1 cellular context compared by ENCODE assay signal in genomic region chr7:140924019-140924820, GRCh38.
TF ChIP-seq lines count a peak whose summit lies in the region.

No MANE protein-coding gene starts in this region.

TF ChIP-seq in HepG2, 621 proteins besides CTCF, POLR2A, EP300 and RAD21 (continued from another document and continues in another):
- peak; percentile 76; the same call in 1 of the 2 replicates for TF ChIP-seq MXD3 (CRISPR knock-in tag; IDR thresholded peaks at IDR 0.05)
- peak; percentile 65 for TF ChIP-seq RBM39 (IDR thresholded peaks at IDR 0.05; ENCODE audit: low read depth, low read length, poor library complexity, severe bottlenecking)
- TF ChIP-seq SATB2 (CRISPR knock-in tag; IDR thresholded peaks at IDR 0.05): no peak
- no peak for TF ChIP-seq ZBTB3 (CRISPR knock-in tag; IDR thresholded peaks at IDR 0.05; ENCODE audit: borderline replicate concordance, low read depth)
- no peak; the same call in 1 of the 2 replicates for TF ChIP-seq THAP8 (CRISPR knock-in tag; IDR thresholded peaks at IDR 0.05; ENCODE audit: borderline replicate concordance)
- TF ChIP-seq RARA (CRISPR knock-in tag; IDR thresholded peaks at IDR 0.05): peak; percentile 18; the same call in 1 of the 2 replicates
- no peak for TF ChIP-seq ELF3 (CRISPR knock-in tag; IDR thresholded peaks at IDR 0.05)
- no peak for TF ChIP-seq TMF1 (CRISPR knock-in tag; IDR thresholded peaks at IDR 0.05; ENCODE audit: low read depth)
- TF ChIP-seq MZF1 (CRISPR knock-in tag; IDR thresholded peaks at IDR 0.05; ENCODE audit: borderline replicate concordance): no peak
- peak; percentile 57 for TF ChIP-seq RXRA (CRISPR knock-in tag; IDR thresholded peaks at IDR 0.05)
- TF ChIP-seq KAT2B (IDR thresholded peaks at IDR 0.05; ENCODE audit: borderline replicate concordance, low read depth, low read length): no peak
- no peak for TF ChIP-seq BRF2 (CRISPR knock-in tag; IDR thresholded peaks at IDR 0.05)
- peak; percentile 59; the same call in 1 of the 2 replicates for TF ChIP-seq TARDBP (CRISPR knock-in tag; IDR thresholded peaks at IDR 0.05)
- TF ChIP-seq HIVEP1 (CRISPR knock-in tag; IDR thresholded peaks at IDR 0.05): peak; percentile 66
- TF ChIP-seq SALL1 (CRISPR knock-in tag; IDR thresholded peaks at IDR 0.05): peak; percentile 75
- TF ChIP-seq ZNF552 (CRISPR knock-in tag; IDR thresholded peaks at IDR 0.05; ENCODE audit: borderline replicate concordance): no peak
- no peak for TF ChIP-seq ONECUT2 (CRISPR knock-in tag; IDR thresholded peaks at IDR 0.05)
- TF ChIP-seq NAIF1 (CRISPR knock-in tag; IDR thresholded peaks at IDR 0.05; ENCODE audit: borderline replicate concordance): no peak
- 0 out of 2 replicates have a peak, but pooled peaks have one; percentile 22 for TF ChIP-seq ZNF441 (CRISPR knock-in tag; IDR thresholded peaks at IDR 0.05; ENCODE audit: borderline replicate concordance)
- no peak for TF ChIP-seq ZNF775 (CRISPR knock-in tag; IDR thresholded peaks at IDR 0.05; ENCODE audit: borderline replicate concordance)
- no peak for TF ChIP-seq ZSCAN29 (CRISPR knock-in tag; conservative IDR thresholded peaks at IDR 0.05)
- 0 out of 2 replicates have a peak, but pooled peaks have one; percentile 41 for TF ChIP-seq POGK (CRISPR knock-in tag; conservative IDR thresholded peaks at IDR 0.05)
- peak; percentile 78 for TF ChIP-seq AGO2 (optimal IDR thresholded peaks at IDR 0.05; ENCODE audit: low read depth, low read length)
- TF ChIP-seq IRF9 (CRISPR knock-in tag; IDR thresholded peaks at IDR 0.05; ENCODE audit: borderline replicate concordance): no peak
- 0 out of 2 replicates have a peak, but pooled peaks have one; percentile 51 for TF ChIP-seq ZNF33B (CRISPR knock-in tag; IDR thresholded peaks at IDR 0.05)
- TF ChIP-seq NBN (conservative IDR thresholded peaks at IDR 0.05): no peak
- TF ChIP-seq DZIP1 (CRISPR knock-in tag; IDR thresholded peaks at IDR 0.05): no peak
- no peak for TF ChIP-seq PHB2 (IDR thresholded peaks at IDR 0.05; ENCODE audit: partially characterized antibody)
- TF ChIP-seq MTERF4 (CRISPR knock-in tag; IDR thresholded peaks at IDR 0.05): no peak
- TF ChIP-seq HOXA9 (CRISPR knock-in tag; IDR thresholded peaks at IDR 0.05; ENCODE audit: borderline replicate concordance): no peak
- no peak for TF ChIP-seq TEF (CRISPR knock-in tag; IDR thresholded peaks at IDR 0.05)
- TF ChIP-seq JDP2 (CRISPR knock-in tag; IDR thresholded peaks at IDR 0.05; ENCODE audit: borderline replicate concordance): no peak; the same call in 1 of the 2 replicates
- TF ChIP-seq ZSCAN21 (CRISPR knock-in tag; IDR thresholded peaks at IDR 0.05; ENCODE audit: borderline replicate concordance): peak; percentile 52; the same call in 1 of the 2 replicates
- no peak for TF ChIP-seq ESRRA (CRISPR knock-in tag; IDR thresholded peaks at IDR 0.05; ENCODE audit: low read depth)
- TF ChIP-seq GABPB1 (CRISPR knock-in tag; IDR thresholded peaks at IDR 0.05): peak; percentile 52
- no peak for TF ChIP-seq MAFG (CRISPR knock-in tag; IDR thresholded peaks at IDR 0.05)
- TF ChIP-seq ZNF710 (CRISPR knock-in tag; IDR thresholded peaks at IDR 0.05; ENCODE audit: borderline replicate concordance): no peak
- no peak for TF ChIP-seq TRAFD1 (CRISPR knock-in tag; IDR thresholded peaks at IDR 0.05; ENCODE audit: borderline replicate concordance)
- no peak for TF ChIP-seq E2F2 (CRISPR knock-in tag; IDR thresholded peaks at IDR 0.05; ENCODE audit: borderline replicate concordance)
- TF ChIP-seq ZNF414 (CRISPR knock-in tag; IDR thresholded peaks at IDR 0.05): 0 out of 2 replicates have a peak, but pooled peaks have one; percentile 44
- TF ChIP-seq MAFF (IDR thresholded peaks at IDR 0.05; ENCODE audit: low read depth, low read length): no peak
- TF ChIP-seq ZNF75D (CRISPR knock-in tag; IDR thresholded peaks at IDR 0.05; ENCODE audit: borderline replicate concordance): no peak
- TF ChIP-seq ZNF557 (CRISPR knock-in tag; IDR thresholded peaks at IDR 0.05): no peak
- TF ChIP-seq ZNF432 (CRISPR knock-in tag; IDR thresholded peaks at IDR 0.05; ENCODE audit: borderline replicate concordance): no peak
- no peak for TF ChIP-seq ZNF766 (CRISPR knock-in tag; IDR thresholded peaks at IDR 0.05; ENCODE audit: borderline replicate concordance)
- TF ChIP-seq PAF1 (CRISPR knock-in tag; IDR thresholded peaks at IDR 0.05): no peak
- no peak for TF ChIP-seq SNAPC5 (CRISPR knock-in tag; IDR thresholded peaks at IDR 0.05; ENCODE audit: borderline replicate concordance)
- 0 out of 2 replicates have a peak, but pooled peaks have one; percentile 36 for TF ChIP-seq SAFB2 (CRISPR knock-in tag; IDR thresholded peaks at IDR 0.05; ENCODE audit: borderline replicate concordance, low read depth)
- no peak; the same call in 1 of the 2 replicates for TF ChIP-seq NFKB2 (CRISPR knock-in tag; IDR thresholded peaks at IDR 0.05; ENCODE audit: borderline replicate concordance)
- TF ChIP-seq ZZZ3 (CRISPR knock-in tag; IDR thresholded peaks at IDR 0.05; ENCODE audit: borderline replicate concordance): no peak
- TF ChIP-seq AGO1 (IDR thresholded peaks at IDR 0.05; ENCODE audit: low read depth, low read length, poor library complexity, severe bottlenecking): peak; percentile 48
- TF ChIP-seq ZNF44 (CRISPR knock-in tag; IDR thresholded peaks at IDR 0.05): no peak
- TF ChIP-seq GPN1 (CRISPR knock-in tag; IDR thresholded peaks at IDR 0.05; ENCODE audit: borderline replicate concordance): no peak
- no peak for TF ChIP-seq NCOR1 (IDR thresholded peaks at IDR 0.05; ENCODE audit: borderline replicate concordance, low read length)
